Comparison of ENCODE assay signal across 14 cellular contexts in genomic region chr6:56746767-56747504, GRCh38.
DNase-seq lines count a peak whose midpoint lies in the region; ATAC-seq, FAIRE-seq and TF ChIP-seq lines count a peak whose summit lies in the region.
"Had no signal": no experiment of that assay in that cellular context is flagged by ENCODE, and none has a peak within 500 bp of the region (broad histone marks: within the 10 kb centered on the region; RNA-seq: fewer than 3 reads in every experiment).

No MANE protein-coding gene starts in this region.

- FAIRE-seq in D721Med (lab: Jason Lieb, UNC): peak; percentile 58

- H3K27ac Mint-ChIP-seq in WTC11 (peak overlapping the region; percentile 52), mesothelial cell of epicardium (peak overlapping the region; percentile 80)
- H3K27ac Mint-ChIP-seq in activated CD4-positive, alpha-beta memory T cell treated with anti-CD3 and anti-CD28 coated beads for 36 hours: no peak overlapping the region
- H3K27ac Mint-ChIP-seq: activated naive CD8-positive, alpha-beta T cell treated with anti-CD3 and anti-CD28 coated beads, Interleukin-2, amount 10 ng/mL, durations not matched to agents 7 days and 5 days; stimulated activated effector memory CD8-positive, alpha-beta T cell treated with anti-CD3 and anti-CD28 coated beads, Interleukin-12 subunit alpha, Interleukin-12 subunit beta, amount 100 ng/mL, for 72 hours had no signal

- no peak for TF ChIP-seq CTCF in D721Med (IDR thresholded peaks at IDR 0.05; ENCODE audit: insufficient read depth, missing control alignments)
- TF ChIP-seq CTCF in HEK293 (tag by site-specific recombination; IDR thresholded peaks at IDR 0.05): no peak
- TF ChIP-seq CTCF in WTC11 (IDR thresholded peaks at IDR 0.05): no peak
- TF ChIP-seq CTCF in mesothelial cell of epicardium (IDR thresholded peaks at IDR 0.05; ENCODE audit: unreplicated experiment): no peak

- ATAC-seq in WTC11 (peak; percentile 73), left cardiac atrium (no peak), HG02588 (IDR thresholded peaks at IDR 0.05; ENCODE audit: unreplicated experiment) (no peak)
- ATAC-seq: stimulated activated effector memory CD8-positive, alpha-beta T cell treated with anti-CD3 and anti-CD28 coated beads, Interleukin-12 subunit alpha, Interleukin-12 subunit beta, amount 100 ng/mL, for 72 hours had no signal

- intact Hi-C loops in activated CD4-positive, alpha-beta memory T cell treated with anti-CD3 and anti-CD28 coated beads for 36 hours (cut with micrococcal nuclease): no loop called here
- intact Hi-C loops in left cardiac atrium (cut with DNase I): no loop called here

- DNase-seq in D721Med (ENCODE audit: insufficient read length, low spot score): no peak
- DNase-seq in WTC11 (ENCODE audit: low spot score): no peak
- DNase-seq in mesothelial cell of epicardium (ENCODE audit: low spot score in 2 of 2, unreplicated experiment in 2 of 2): no peak
- DNase-seq in HAP-1 (ENCODE audit: low spot score in 2 of 2): no peak
- no peak for DNase-seq in activated CD4-positive, alpha-beta memory T cell treated with anti-CD3 and anti-CD28 coated beads for 36 hours
- no peak for DNase-seq in left cardiac atrium
- DNase-seq: activated naive CD8-positive, alpha-beta T cell treated with anti-CD3 and anti-CD28 coated beads, Interleukin-2, amount 10 ng/mL, durations not matched to agents 7 days and 5 days; cortex of kidney; EL; NCI-H1436; stimulated activated CD4-positive, alpha-beta T cell treated with anti-CD3 and anti-CD28 coated beads, Interleukin-2, amount 100 ng/mL, for 48 hours had no signal

- CTCF ChIA-PET in HEK293 (lab: Yijun Ruan, JAX) (interaction anchor here (0.8 to 4.4 kb wide), 5 partner anchors 11 to 105 kb away, joined by 3 to 21 read pairs (median 3); no protein-coding TSS in a partner anchor), WTC11 (lab: Charles Lee) (interaction anchor here (1.9 kb wide), 1 partner anchor 11 kb away, joined by 5 read pairs; no protein-coding TSS in a partner anchor)
- CTCF ChIA-PET in activated CD4-positive, alpha-beta memory T cell treated with anti-CD3 and anti-CD28 coated beads for 36 hours (lab: Charles Lee): no interaction called here

- H3K27ac ChIP-seq in HEK293 (ENCODE audit: extremely low read depth, low read depth, low read length): no peak overlapping the region

- H3K4me1 Mint-ChIP-seq in WTC11 (peaks cover 76% of the 10 kb centered on the region), mesothelial cell of epicardium (peaks cover 45% of the 10 kb centered on the region)
- peaks cover 4% of the 10 kb centered on the region for H3K4me1 Mint-ChIP-seq in activated CD4-positive, alpha-beta memory T cell treated with anti-CD3 and anti-CD28 coated beads for 36 hours (ENCODE audit: low read depth)
- H3K4me1 Mint-ChIP-seq: stimulated activated effector memory CD8-positive, alpha-beta T cell treated with anti-CD3 and anti-CD28 coated beads, Interleukin-12 subunit alpha, Interleukin-12 subunit beta, amount 100 ng/mL, for 72 hours had no signal

- in situ Hi-C loops in HAP-1 (cut with MboI; ENCODE audit: low sequenced_read_pairs): no loop called here

- H3K4me3 ChIP-seq in HEK293 (ENCODE audit: low read depth, low read length) (no peak overlapping the region), HAP-1 (no peak overlapping the region)

- H3K27me3 Mint-ChIP-seq in WTC11 (ENCODE audit: low read depth) (no peaks in the 10 kb centered on the region), mesothelial cell of epicardium (ENCODE audit: low read depth) (no peaks in the 10 kb centered on the region)
- no peaks in the 10 kb centered on the region for H3K27me3 Mint-ChIP-seq in activated CD4-positive, alpha-beta memory T cell treated with anti-CD3 and anti-CD28 coated beads for 36 hours

- H3K36me3 Mint-ChIP-seq in WTC11 (no peaks in the 10 kb centered on the region), mesothelial cell of epicardium (no peaks in the 10 kb centered on the region)
- H3K36me3 Mint-ChIP-seq in activated CD4-positive, alpha-beta memory T cell treated with anti-CD3 and anti-CD28 coated beads for 36 hours: no peaks in the 10 kb centered on the region
- H3K36me3 Mint-ChIP-seq: activated naive CD8-positive, alpha-beta T cell treated with anti-CD3 and anti-CD28 coated beads, Interleukin-2, amount 10 ng/mL, durations not matched to agents 7 days and 5 days; stimulated activated effector memory CD8-positive, alpha-beta T cell treated with anti-CD3 and anti-CD28 coated beads, Interleukin-12 subunit alpha, Interleukin-12 subunit beta, amount 100 ng/mL, for 72 hours had no signal

- H3K4me1 ChIP-seq in HEK293 (ENCODE audit: control insufficient read depth, insufficient read depth, low read length): peaks cover 38% of the 10 kb centered on the region
- no peaks in the 10 kb centered on the region; the same call in 1 of the 2 replicates for H3K4me1 ChIP-seq in HAP-1

- H3K4me3 Mint-ChIP-seq in WTC11 (no peak overlapping the region), mesothelial cell of epicardium (no peak overlapping the region)
- no peak overlapping the region for H3K4me3 Mint-ChIP-seq in activated CD4-positive, alpha-beta memory T cell treated with anti-CD3 and anti-CD28 coated beads for 36 hours
- H3K4me3 Mint-ChIP-seq: activated naive CD8-positive, alpha-beta T cell treated with anti-CD3 and anti-CD28 coated beads, Interleukin-2, amount 10 ng/mL, durations not matched to agents 7 days and 5 days; stimulated activated effector memory CD8-positive, alpha-beta T cell treated with anti-CD3 and anti-CD28 coated beads, Interleukin-12 subunit alpha, Interleukin-12 subunit beta, amount 100 ng/mL, for 72 hours had no signal

- POLR2A ChIA-PET in HEK293 (lab: Yijun Ruan, JAX) (no interaction called here), WTC11 (lab: Charles Lee) (no interaction called here)
- POLR2A ChIA-PET in activated CD4-positive, alpha-beta memory T cell treated with anti-CD3 and anti-CD28 coated beads for 36 hours (lab: Charles Lee): no interaction called here

- H3K27me3 ChIP-seq in HAP-1 (ENCODE audit: low read depth): no peaks in the 10 kb centered on the region

- no peaks in the 10 kb centered on the region for H3K36me3 ChIP-seq in HEK293 (ENCODE audit: control insufficient read depth in 2 of 2, insufficient read depth in 1 of 2, low read length in 2 of 2)
- no peaks in the 10 kb centered on the region for H3K36me3 ChIP-seq in HAP-1 (replicated peaks)

- no peaks in the 10 kb centered on the region for H3K9me3 ChIP-seq in HEK293 (ENCODE audit: control insufficient read depth, insufficient read depth, low read depth, low read length)
- H3K9me3 ChIP-seq in HAP-1: no peaks in the 10 kb centered on the region

- H3K9me3 Mint-ChIP-seq in WTC11 (no peaks in the 10 kb centered on the region), mesothelial cell of epicardium (no peaks in the 10 kb centered on the region)
- no peaks in the 10 kb centered on the region for H3K9me3 Mint-ChIP-seq in activated CD4-positive, alpha-beta memory T cell treated with anti-CD3 and anti-CD28 coated beads for 36 hours
- H3K9me3 Mint-ChIP-seq: activated naive CD8-positive, alpha-beta T cell treated with anti-CD3 and anti-CD28 coated beads, Interleukin-2, amount 10 ng/mL, durations not matched to agents 7 days and 5 days; stimulated activated effector memory CD8-positive, alpha-beta T cell treated with anti-CD3 and anti-CD28 coated beads, Interleukin-12 subunit alpha, Interleukin-12 subunit beta, amount 100 ng/mL, for 72 hours had no signal

TF ChIP-seq in HEK293, 187 proteins besides CTCF, POLR2A, EP300 and RAD21 (continues in another document):
- TF ChIP-seq GLIS1 (tag by site-specific recombination; IDR thresholded peaks at IDR 0.05) (peak; percentile 17; the same call in 1 of the 2 replicates), PRDM1 (tag by site-specific recombination; IDR thresholded peaks at IDR 0.05) (peak; percentile 89), PRDM6 (tag by site-specific recombination; IDR thresholded peaks at IDR 0.05) (peak; percentile 22; the same call in 1 of the 2 replicates), SCRT2 (tag by site-specific recombination; IDR thresholded peaks at IDR 0.05) (peak; percentile 93), ZFP69B (tag by site-specific recombination; IDR thresholded peaks at IDR 0.05) (no peak), ZNF366 (tag by site-specific recombination; conservative IDR thresholded peaks at IDR 0.05) (0 out of 2 replicates have a peak, but pooled peaks have one; percentile 17)

TF ChIP-seq in WTC11, 78 proteins besides CTCF, POLR2A, EP300 and RAD21:
- no peak for TF ChIP-seq ZNF121 (CRISPR knock-in tag; IDR thresholded peaks at IDR 0.05)
- TF ChIP-seq NFE2L1 (CRISPR knock-in tag; IDR thresholded peaks at IDR 0.05): no peak
